ENCODE assay signal across 1 cellular context in the genomic region with DNA sequence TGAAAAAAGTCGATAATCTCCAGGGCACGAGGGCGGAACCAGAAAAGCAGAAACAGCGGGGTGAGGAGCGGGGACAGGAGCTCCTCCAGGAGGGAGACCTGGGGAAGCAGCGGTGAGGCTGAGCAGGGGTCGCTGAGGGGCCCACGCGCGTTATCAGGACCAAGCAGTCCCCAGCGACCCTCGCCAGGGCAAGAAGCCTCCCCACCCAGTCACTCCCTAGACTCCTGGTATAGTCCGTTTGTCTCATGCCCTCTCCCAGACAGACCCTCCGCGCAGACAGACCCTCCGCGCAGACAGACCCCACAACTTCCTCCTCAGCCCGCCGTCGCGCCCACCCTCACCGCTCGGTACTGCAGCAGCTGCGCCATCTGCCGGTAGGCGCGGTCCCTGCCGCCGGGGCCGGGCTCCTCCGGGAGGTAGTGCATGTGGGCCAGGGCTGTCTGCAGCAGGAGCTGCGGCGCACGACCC.
A peak's percentile ranks its signal among the peaks of the same experiment; 100 is the strongest.
TF ChIP-seq lines count a peak whose summit lies in the region.

No MANE protein-coding gene starts in this region.

TF ChIP-seq in HepG2, 621 proteins besides CTCF, POLR2A, EP300 and RAD21 (continued from another document and continues in another):
- TF ChIP-seq, protein P1, sequence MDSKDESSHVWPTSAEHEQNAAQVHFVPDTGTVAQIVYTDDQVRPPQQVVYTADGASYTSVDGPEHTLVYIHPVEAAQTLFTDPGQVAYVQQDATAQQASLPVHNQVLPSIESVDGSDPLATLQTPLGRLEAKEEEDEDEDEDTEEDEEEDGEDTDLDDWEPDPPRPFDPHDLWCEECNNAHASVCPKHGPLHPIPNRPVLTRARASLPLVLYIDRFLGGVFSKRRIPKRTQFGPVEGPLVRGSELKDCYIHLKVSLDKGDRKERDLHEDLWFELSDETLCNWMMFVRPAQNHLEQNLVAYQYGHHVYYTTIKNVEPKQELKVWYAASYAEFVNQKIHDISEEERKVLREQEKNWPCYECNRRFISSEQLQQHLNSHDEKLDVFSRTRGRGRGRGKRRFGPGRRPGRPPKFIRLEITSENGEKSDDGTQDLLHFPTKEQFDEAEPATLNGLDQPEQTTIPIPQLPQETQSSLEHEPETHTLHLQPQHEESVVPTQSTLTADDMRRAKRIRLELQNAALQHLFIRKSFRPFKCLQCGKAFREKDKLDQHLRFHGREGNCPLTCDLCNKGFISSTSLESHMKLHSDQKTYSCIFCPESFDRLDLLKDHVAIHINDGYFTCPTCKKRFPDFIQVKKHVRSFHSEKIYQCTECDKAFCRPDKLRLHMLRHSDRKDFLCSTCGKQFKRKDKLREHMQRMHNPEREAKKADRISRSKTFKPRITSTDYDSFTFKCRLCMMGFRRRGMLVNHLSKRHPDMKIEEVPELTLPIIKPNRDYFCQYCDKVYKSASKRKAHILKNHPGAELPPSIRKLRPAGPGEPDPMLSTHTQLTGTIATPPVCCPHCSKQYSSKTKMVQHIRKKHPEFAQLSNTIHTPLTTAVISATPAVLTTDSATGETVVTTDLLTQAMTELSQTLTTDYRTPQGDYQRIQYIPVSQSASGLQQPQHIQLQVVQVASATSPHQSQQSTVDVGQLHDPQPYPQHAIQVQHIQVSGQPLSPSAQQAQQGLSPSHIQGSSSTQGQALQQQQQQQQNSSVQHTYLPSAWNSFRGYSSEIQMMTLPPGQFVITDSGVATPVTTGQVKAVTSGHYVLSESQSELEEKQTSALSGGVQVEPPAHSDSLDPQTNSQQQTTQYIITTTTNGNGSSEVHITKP (CRISPR knock-in tag; IDR thresholded peaks at IDR 0.05; ENCODE audit: low read depth): 0 out of 2 replicates have a peak, but pooled peaks have one; percentile 43
- TF ChIP-seq, protein P2, sequence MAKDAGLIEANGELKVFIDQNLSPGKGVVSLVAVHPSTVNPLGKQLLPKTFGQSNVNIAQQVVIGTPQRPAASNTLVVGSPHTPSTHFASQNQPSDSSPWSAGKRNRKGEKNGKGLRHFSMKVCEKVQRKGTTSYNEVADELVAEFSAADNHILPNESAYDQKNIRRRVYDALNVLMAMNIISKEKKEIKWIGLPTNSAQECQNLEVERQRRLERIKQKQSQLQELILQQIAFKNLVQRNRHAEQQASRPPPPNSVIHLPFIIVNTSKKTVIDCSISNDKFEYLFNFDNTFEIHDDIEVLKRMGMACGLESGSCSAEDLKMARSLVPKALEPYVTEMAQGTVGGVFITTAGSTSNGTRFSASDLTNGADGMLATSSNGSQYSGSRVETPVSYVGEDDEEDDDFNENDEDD (CRISPR knock-in tag; IDR thresholded peaks at IDR 0.05; ENCODE audit: borderline replicate concordance): peak; percentile 53; the same call in 1 of the 2 replicates
- TF ChIP-seq, protein P3, sequence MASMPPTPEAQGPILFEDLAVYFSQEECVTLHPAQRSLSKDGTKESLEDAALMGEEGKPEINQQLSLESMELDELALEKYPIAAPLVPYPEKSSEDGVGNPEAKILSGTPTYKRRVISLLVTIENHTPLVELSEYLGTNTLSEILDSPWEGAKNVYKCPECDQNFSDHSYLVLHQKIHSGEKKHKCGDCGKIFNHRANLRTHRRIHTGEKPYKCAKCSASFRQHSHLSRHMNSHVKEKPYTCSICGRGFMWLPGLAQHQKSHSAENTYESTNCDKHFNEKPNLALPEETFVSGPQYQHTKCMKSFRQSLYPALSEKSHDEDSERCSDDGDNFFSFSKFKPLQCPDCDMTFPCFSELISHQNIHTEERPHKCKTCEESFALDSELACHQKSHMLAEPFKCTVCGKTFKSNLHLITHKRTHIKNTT (CRISPR knock-in tag; IDR thresholded peaks at IDR 0.05): no peak
- TF ChIP-seq HNRNPLL (IDR thresholded peaks at IDR 0.05; ENCODE audit: low read depth, low read length, poor library complexity, severe bottlenecking) (peak; percentile 51), POGZ (CRISPR knock-in tag; IDR thresholded peaks at IDR 0.05) (0 out of 2 replicates have a peak, but pooled peaks have one; percentile 43), SPEN (CRISPR knock-in tag; IDR thresholded peaks at IDR 0.05; ENCODE audit: low read depth) (0 out of 2 replicates have a peak, but pooled peaks have one; percentile 27), RXRA (CRISPR knock-in tag; IDR thresholded peaks at IDR 0.05) (peak; percentile 17; the same call in 1 of the 2 replicates), IRF2 (CRISPR knock-in tag; IDR thresholded peaks at IDR 0.05) (peak; percentile 16; the same call in 1 of the 2 replicates), ZNF335 (CRISPR knock-in tag; IDR thresholded peaks at IDR 0.05) (no peak), ZNF563 (CRISPR knock-in tag; IDR thresholded peaks at IDR 0.05) (0 out of 2 replicates have a peak, but pooled peaks have one; percentile 44), MED8 (CRISPR knock-in tag; IDR thresholded peaks at IDR 0.05; ENCODE audit: insufficient replicate concordance) (peak; percentile 50), SRSF9 (IDR thresholded peaks at IDR 0.05; ENCODE audit: borderline replicate concordance, insufficient read depth, low read depth, low read length, poor library complexity, severe bottlenecking) (no peak), SOX6 (IDR thresholded peaks at IDR 0.05) (no peak), SOX6 (CRISPR knock-in tag; IDR thresholded peaks at IDR 0.05) (peak; percentile 41; the same call in 1 of the 2 replicates), ZNF547 (CRISPR knock-in tag; IDR thresholded peaks at IDR 0.05) (peak; percentile 30; the same call in 1 of the 2 replicates), KDM5B (CRISPR knock-in tag; IDR thresholded peaks at IDR 0.05; ENCODE audit: borderline replicate concordance) (0 out of 2 replicates have a peak, but pooled peaks have one; percentile 51), HDAC1 (CRISPR knock-in tag; IDR thresholded peaks at IDR 0.05) (0 out of 2 replicates have a peak, but pooled peaks have one; percentile 43), DNMT1 (CRISPR knock-in tag; IDR thresholded peaks at IDR 0.05) (0 out of 2 replicates have a peak, but pooled peaks have one; percentile 25), ZFP1 (CRISPR knock-in tag; IDR thresholded peaks at IDR 0.05) (0 out of 2 replicates have a peak, but pooled peaks have one; percentile 28), ETV5 (CRISPR knock-in tag; IDR thresholded peaks at IDR 0.05; ENCODE audit: borderline replicate concordance) (peak; percentile 33; the same call in 1 of the 2 replicates), ATF7-NPFF (CRISPR knock-in tag; IDR thresholded peaks at IDR 0.05; ENCODE audit: low read depth) (peak; percentile 19; the same call in 1 of the 2 replicates)
- TF ChIP-seq, protein P4, sequence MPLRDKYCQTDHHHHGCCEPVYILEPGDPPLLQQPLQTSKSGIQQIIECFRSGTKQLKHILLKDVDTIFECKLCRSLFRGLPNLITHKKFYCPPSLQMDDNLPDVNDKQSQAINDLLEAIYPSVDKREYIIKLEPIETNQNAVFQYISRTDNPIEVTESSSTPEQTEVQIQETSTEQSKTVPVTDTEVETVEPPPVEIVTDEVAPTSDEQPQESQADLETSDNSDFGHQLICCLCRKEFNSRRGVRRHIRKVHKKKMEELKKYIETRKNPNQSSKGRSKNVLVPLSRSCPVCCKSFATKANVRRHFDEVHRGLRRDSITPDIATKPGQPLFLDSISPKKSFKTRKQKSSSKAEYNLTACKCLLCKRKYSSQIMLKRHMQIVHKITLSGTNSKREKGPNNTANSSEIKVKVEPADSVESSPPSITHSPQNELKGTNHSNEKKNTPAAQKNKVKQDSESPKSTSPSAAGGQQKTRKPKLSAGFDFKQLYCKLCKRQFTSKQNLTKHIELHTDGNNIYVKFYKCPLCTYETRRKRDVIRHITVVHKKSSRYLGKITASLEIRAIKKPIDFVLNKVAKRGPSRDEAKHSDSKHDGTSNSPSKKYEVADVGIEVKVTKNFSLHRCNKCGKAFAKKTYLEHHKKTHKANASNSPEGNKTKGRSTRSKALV (CRISPR knock-in tag; IDR thresholded peaks at IDR 0.05): 0 out of 2 replicates have a peak, but pooled peaks have one; percentile 22
- TF ChIP-seq, protein P5, sequence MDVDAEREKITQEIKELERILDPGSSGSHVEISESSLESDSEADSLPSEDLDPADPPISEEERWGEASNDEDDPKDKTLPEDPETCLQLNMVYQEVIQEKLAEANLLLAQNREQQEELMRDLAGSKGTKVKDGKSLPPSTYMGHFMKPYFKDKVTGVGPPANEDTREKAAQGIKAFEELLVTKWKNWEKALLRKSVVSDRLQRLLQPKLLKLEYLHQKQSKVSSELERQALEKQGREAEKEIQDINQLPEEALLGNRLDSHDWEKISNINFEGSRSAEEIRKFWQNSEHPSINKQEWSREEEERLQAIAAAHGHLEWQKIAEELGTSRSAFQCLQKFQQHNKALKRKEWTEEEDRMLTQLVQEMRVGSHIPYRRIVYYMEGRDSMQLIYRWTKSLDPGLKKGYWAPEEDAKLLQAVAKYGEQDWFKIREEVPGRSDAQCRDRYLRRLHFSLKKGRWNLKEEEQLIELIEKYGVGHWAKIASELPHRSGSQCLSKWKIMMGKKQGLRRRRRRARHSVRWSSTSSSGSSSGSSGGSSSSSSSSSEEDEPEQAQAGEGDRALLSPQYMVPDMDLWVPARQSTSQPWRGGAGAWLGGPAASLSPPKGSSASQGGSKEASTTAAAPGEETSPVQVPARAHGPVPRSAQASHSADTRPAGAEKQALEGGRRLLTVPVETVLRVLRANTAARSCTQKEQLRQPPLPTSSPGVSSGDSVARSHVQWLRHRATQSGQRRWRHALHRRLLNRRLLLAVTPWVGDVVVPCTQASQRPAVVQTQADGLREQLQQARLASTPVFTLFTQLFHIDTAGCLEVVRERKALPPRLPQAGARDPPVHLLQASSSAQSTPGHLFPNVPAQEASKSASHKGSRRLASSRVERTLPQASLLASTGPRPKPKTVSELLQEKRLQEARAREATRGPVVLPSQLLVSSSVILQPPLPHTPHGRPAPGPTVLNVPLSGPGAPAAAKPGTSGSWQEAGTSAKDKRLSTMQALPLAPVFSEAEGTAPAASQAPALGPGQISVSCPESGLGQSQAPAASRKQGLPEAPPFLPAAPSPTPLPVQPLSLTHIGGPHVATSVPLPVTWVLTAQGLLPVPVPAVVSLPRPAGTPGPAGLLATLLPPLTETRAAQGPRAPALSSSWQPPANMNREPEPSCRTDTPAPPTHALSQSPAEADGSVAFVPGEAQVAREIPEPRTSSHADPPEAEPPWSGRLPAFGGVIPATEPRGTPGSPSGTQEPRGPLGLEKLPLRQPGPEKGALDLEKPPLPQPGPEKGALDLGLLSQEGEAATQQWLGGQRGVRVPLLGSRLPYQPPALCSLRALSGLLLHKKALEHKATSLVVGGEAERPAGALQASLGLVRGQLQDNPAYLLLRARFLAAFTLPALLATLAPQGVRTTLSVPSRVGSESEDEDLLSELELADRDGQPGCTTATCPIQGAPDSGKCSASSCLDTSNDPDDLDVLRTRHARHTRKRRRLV (CRISPR knock-in tag; IDR thresholded peaks at IDR 0.05): 0 out of 2 replicates have a peak, but pooled peaks have one; percentile 42
- TF ChIP-seq, protein P6, sequence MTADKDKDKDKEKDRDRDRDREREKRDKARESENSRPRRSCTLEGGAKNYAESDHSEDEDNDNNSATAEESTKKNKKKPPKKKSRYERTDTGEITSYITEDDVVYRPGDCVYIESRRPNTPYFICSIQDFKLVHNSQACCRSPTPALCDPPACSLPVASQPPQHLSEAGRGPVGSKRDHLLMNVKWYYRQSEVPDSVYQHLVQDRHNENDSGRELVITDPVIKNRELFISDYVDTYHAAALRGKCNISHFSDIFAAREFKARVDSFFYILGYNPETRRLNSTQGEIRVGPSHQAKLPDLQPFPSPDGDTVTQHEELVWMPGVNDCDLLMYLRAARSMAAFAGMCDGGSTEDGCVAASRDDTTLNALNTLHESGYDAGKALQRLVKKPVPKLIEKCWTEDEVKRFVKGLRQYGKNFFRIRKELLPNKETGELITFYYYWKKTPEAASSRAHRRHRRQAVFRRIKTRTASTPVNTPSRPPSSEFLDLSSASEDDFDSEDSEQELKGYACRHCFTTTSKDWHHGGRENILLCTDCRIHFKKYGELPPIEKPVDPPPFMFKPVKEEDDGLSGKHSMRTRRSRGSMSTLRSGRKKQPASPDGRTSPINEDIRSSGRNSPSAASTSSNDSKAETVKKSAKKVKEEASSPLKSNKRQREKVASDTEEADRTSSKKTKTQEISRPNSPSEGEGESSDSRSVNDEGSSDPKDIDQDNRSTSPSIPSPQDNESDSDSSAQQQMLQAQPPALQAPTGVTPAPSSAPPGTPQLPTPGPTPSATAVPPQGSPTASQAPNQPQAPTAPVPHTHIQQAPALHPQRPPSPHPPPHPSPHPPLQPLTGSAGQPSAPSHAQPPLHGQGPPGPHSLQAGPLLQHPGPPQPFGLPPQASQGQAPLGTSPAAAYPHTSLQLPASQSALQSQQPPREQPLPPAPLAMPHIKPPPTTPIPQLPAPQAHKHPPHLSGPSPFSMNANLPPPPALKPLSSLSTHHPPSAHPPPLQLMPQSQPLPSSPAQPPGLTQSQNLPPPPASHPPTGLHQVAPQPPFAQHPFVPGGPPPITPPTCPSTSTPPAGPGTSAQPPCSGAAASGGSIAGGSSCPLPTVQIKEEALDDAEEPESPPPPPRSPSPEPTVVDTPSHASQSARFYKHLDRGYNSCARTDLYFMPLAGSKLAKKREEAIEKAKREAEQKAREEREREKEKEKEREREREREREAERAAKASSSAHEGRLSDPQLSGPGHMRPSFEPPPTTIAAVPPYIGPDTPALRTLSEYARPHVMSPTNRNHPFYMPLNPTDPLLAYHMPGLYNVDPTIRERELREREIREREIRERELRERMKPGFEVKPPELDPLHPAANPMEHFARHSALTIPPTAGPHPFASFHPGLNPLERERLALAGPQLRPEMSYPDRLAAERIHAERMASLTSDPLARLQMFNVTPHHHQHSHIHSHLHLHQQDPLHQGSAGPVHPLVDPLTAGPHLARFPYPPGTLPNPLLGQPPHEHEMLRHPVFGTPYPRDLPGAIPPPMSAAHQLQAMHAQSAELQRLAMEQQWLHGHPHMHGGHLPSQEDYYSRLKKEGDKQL (CRISPR knock-in tag; IDR thresholded peaks at IDR 0.05; ENCODE audit: low read depth): no peak
- TF ChIP-seq, protein P7, sequence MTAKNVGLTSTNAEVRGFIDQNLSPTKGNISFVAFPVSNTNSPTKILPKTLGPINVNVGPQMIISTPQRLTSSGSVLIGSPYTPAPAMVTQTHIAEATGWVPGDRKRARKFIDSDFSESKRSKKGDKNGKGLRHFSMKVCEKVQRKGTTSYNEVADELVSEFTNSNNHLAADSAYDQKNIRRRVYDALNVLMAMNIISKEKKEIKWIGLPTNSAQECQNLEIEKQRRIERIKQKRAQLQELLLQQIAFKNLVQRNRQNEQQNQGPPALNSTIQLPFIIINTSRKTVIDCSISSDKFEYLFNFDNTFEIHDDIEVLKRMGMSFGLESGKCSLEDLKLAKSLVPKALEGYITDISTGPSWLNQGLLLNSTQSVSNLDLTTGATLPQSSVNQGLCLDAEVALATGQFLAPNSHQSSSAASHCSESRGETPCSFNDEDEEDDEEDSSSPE (CRISPR knock-in tag; IDR thresholded peaks at IDR 0.05): peak; percentile 50; the same call in 1 of the 2 replicates
- TF ChIP-seq, protein P8, sequence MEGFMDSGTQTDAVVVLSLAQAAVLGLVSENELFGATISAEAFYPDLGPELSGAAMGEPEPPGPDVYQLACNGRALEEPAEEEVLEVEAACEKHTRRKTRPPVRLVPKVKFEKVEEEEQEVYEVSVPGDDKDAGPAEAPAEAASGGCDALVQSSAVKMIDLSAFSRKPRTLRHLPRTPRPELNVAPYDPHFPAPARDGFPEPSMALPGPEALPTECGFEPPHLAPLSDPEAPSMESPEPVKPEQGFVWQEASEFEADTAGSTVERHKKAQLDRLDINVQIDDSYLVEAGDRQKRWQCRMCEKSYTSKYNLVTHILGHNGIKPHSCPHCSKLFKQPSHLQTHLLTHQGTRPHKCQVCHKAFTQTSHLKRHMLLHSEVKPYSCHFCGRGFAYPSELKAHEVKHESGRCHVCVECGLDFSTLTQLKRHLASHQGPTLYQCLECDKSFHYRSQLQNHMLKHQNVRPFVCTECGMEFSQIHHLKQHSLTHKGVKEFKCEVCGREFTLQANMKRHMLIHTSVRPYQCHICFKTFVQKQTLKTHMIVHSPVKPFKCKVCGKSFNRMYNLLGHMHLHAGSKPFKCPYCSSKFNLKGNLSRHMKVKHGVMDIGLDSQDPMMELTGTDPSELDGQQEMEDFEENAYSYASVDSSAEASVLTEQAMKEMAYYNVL (CRISPR knock-in tag; IDR thresholded peaks at IDR 0.05; ENCODE audit: borderline replicate concordance): peak; percentile 54; the same call in 1 of the 2 replicates
